17 cellular contexts compared by ENCODE assay signal in genomic region chr10:113415246-113415645, GRCh38.
"Had no signal": no experiment of that assay in that cellular context is flagged by ENCODE, and none has a peak within 500 bp of the region (broad histone marks: within the 10 kb centered on the region; RNA-seq: fewer than 3 reads in every experiment).

No MANE protein-coding gene starts in this region.

- H3K27me3 ChIP-seq: hepatocyte had no signal

- H3K4me1 ChIP-seq: left ventricle myocardium inferior, transverse colon had no signal

- DNase-seq: activated CD4-positive, alpha-beta T cell treated with anti-CD3 and anti-CD28 coated beads, Interleukin-2, amount 10 ng/mL, durations not matched to agents 24 days and 14 days; activated CD4-positive, CD25-positive, alpha-beta regulatory T cell; activated CD8-positive, alpha-beta memory T cell treated with anti-CD3 and anti-CD28 coated beads, Interleukin-2, amount 50 U/mL, for 48 hours; activated naive CD8-positive, alpha-beta T cell treated with anti-CD3 and anti-CD28 coated beads, Interleukin-2, amount 10 ng/mL, durations not matched to agents 7 days and 5 days; activated T-cell treated with anti-CD3 and anti-CD28 coated beads, Interleukin-2, amount 50 U/mL, for 72 hours; anterior cingulate cortex; effector memory CD4-positive, alpha-beta T cell; islet precursor cell; left ventricle myocardium inferior; naive thymus-derived CD8-positive, alpha-beta T cell; retina; stimulated activated CD4-positive, alpha-beta T cell treated with anti-CD3 and anti-CD28 coated beads, Interleukin-15, amount 100 ng/mL, for 24 hours; stimulated activated CD4-positive, alpha-beta T cell treated with anti-CD3 and anti-CD28 coated beads, Interleukin-4, amount 100 ng/mL, for 1 hour; stimulated activated naive B cell treated with anti-CD40 and anti-IgM and Interleukin-4, amounts not matched to agents 10 μg/mL and 1 μg/mL and 100 μg/mL, for 72 hours; substantia nigra; transverse colon had no signal

- ATAC-seq: activated T-cell treated with anti-CD3 and anti-CD28 coated beads, Interleukin-2, amount 50 U/mL, for 72 hours; naive thymus-derived CD8-positive, alpha-beta T cell; stimulated activated naive B cell treated with anti-CD40 and anti-IgM and Interleukin-4, amounts not matched to agents 10 μg/mL and 1 μg/mL and 100 μg/mL, for 72 hours had no signal

- H2AFZ ChIP-seq: hepatocyte had no signal

- H3K79me2 ChIP-seq: hepatocyte had no signal

- H3K27ac ChIP-seq: hepatocyte, left ventricle myocardium inferior, transverse colon had no signal

- H3K36me3 ChIP-seq: left ventricle myocardium inferior, transverse colon had no signal

- H3K4me3 ChIP-seq: hepatocyte, left ventricle myocardium inferior, transverse colon had no signal

- H3K4me2 ChIP-seq: hepatocyte had no signal
